ENCODE assay signal across 21 cellular contexts in the genomic region with DNA sequence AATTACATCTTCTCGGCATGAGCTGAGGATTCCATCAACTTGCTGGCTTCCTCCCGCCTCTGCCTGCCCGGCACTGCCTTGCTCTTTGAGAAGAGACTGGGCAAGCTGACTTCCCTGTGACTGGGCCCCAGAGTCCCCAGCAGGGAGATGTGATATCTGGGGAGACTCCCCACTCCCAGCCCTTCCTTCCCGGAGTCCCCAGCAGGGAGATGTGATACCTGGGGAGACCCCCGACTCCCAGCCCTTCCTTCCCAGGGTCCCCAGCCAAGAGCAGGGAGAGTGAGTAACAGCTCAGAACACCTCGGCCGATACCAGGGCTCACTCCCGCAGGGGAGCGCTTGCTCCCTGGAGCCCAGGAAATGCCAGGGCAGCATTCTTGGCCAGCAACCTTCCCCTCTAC.
"Had no signal": no experiment of that assay in that cellular context is flagged by ENCODE, and none has a peak within 500 bp of the region (broad histone marks: within the 10 kb centered on the region; RNA-seq: fewer than 3 reads in every experiment).

No MANE protein-coding gene starts in this region.

- H3K27ac ChIP-seq: dorsolateral prefrontal cortex, right lobe of liver, skin epidermis, stomach, thoracic aorta had no signal

- H3K4me3 ChIP-seq: dorsolateral prefrontal cortex, heart left ventricle, ovary, right lobe of liver, skin epidermis, stomach, thoracic aorta, transverse colon had no signal

- H3K4me1 ChIP-seq: right lobe of liver had no signal

- H3K36me3 Mint-ChIP-seq: naive thymus-derived CD8-positive, alpha-beta T cell had no signal

- H3K27ac Mint-ChIP-seq: naive thymus-derived CD8-positive, alpha-beta T cell; progenitor cell of endocrine pancreas had no signal

- ATAC-seq: esophagus mucosa; left colon; naive thymus-derived CD8-positive, alpha-beta T cell had no signal

- DNase-seq: cortex of kidney; effector CD8-positive, alpha-beta T cell; hippocampal formation; left colon; mammary epithelial cell; naive thymus-derived CD8-positive, alpha-beta T cell; nucleus accumbens; right lobe of liver; stimulated activated CD4-positive, alpha-beta T cell treated with anti-CD3 and anti-CD28 coated beads, Interleukin-12 subunit alpha, Interleukin-12 subunit beta, amount 100 ng/mL, for 4 hours; stimulated activated naive CD4-positive, alpha-beta T cell; stomach; substantia nigra; transverse colon had no signal

- H3K36me3 ChIP-seq: heart left ventricle, ovary, right lobe of liver, stomach, thoracic aorta, transverse colon had no signal

- H3K9me3 ChIP-seq: heart left ventricle, ovary, right lobe of liver, stomach, thoracic aorta, transverse colon had no signal

- H3K4me1 Mint-ChIP-seq: naive thymus-derived CD8-positive, alpha-beta T cell had no signal

- H3K4me3 Mint-ChIP-seq: naive thymus-derived CD8-positive, alpha-beta T cell; neural crest cell had no signal

- H3K27me3 ChIP-seq: dorsolateral prefrontal cortex, heart left ventricle, ovary, right lobe of liver, stomach, transverse colon had no signal

- H3K9me3 Mint-ChIP-seq: neural crest cell had no signal
